18 cellular contexts compared by ENCODE assay signal in genomic region chrX:23271011-23271410, GRCh38.
DNase-seq lines count a peak whose midpoint lies in the region; ATAC-seq, FAIRE-seq and TF ChIP-seq lines count a peak whose summit lies in the region.
"Had no signal": no experiment of that assay in that cellular context is flagged by ENCODE, and none has a peak within 500 bp of the region (broad histone marks: within the 10 kb centered on the region; RNA-seq: fewer than 3 reads in every experiment).

No MANE protein-coding gene starts in this region.

- POLR2A ChIA-PET in HepG2 (lab: Yijun Ruan, JAX) = no interaction called here

- FAIRE-seq in HepG2 (lab: Jason Lieb, UNC) = no peak
- FAIRE-seq in RCC 7860 (lab: Jason Lieb, UNC) = peak; percentile 10
- FAIRE-seq: GM12878 had no signal

- no peaks in the 10 kb centered on the region for H3K27me3 ChIP-seq in right lobe of liver
- H3K27me3 ChIP-seq in HepG2 (ENCODE audit: control insufficient read depth in 1 of 2, insufficient read depth in 2 of 2, low read length in 2 of 2) = no peaks in the 10 kb centered on the region
- H3K27me3 ChIP-seq in Karpas-422 (ENCODE audit: low read length) = no peaks in the 10 kb centered on the region
- H3K27me3 ChIP-seq: BLaER1 treated with 17β-estradiol and CSF1 and Interleukin-3, amounts not matched to agents 10 nM and 100 nM had no signal

- H2AFZ ChIP-seq in HepG2 (ENCODE audit: low read length) (no peak overlapping the region), Karpas-422 (ENCODE audit: low read length) (no peak overlapping the region)

- no peaks in the 10 kb centered on the region for H3K36me3 ChIP-seq in right lobe of liver
- no peaks in the 10 kb centered on the region for H3K36me3 ChIP-seq in HepG2 (replicated peaks in 1 of 2; ENCODE audit: control insufficient read depth in 1 of 2, insufficient read depth in 2 of 2, low read length in 2 of 2)
- H3K36me3 ChIP-seq in Karpas-422 (ENCODE audit: insufficient read depth, low read length) = no peaks in the 10 kb centered on the region
- H3K36me3 ChIP-seq: BLaER1 treated with 17β-estradiol and CSF1 and Interleukin-3, amounts not matched to agents 10 nM and 100 nM had no signal

- in situ Hi-C loops in HepG2 (cut with HindIII; ENCODE audit: extremely low pct_ligation_motif_present, low pct_unique_long_range_greater_than_20kb) (no loop called here), KBM-7 (cut with MboI; ENCODE audit: low pct_unique_long_range_greater_than_20kb, low sequenced_read_pairs) (no loop called here)

- peak in 3 of 4 donors; percentile 28 to 41 (median 39) for ATAC-seq in right lobe of liver
- ATAC-seq in HepG2 = no peak
- ATAC-seq: CD8-positive, alpha-beta T cell; GM12878 had no signal

- H3K9me3 ChIP-seq in right lobe of liver = no peaks in the 10 kb centered on the region
- H3K9me3 ChIP-seq in HepG2 (ENCODE audit: low read length) = no peaks in the 10 kb centered on the region
- H3K9me3 ChIP-seq in Karpas-422 (ENCODE audit: low read length) = no peaks in the 10 kb centered on the region; the same call in 1 of the 2 replicates
- H3K9me3 ChIP-seq: BLaER1 treated with 17β-estradiol and CSF1 and Interleukin-3, amounts not matched to agents 10 nM and 100 nM had no signal

- H3K4me3 ChIP-seq in right lobe of liver = no peak overlapping the region
- no peak overlapping the region for H3K4me3 ChIP-seq in HepG2 (replicated peaks in 1 of 3; ENCODE audit: insufficient read depth in 1 of 3, low read depth in 2 of 3, low read length in 3 of 3)
- H3K4me3 ChIP-seq in epithelial cell of proximal tubule (ENCODE audit: low read depth, low read length) = no peak overlapping the region
- H3K4me3 ChIP-seq in Karpas-422 (ENCODE audit: low read length) = no peak overlapping the region
- H3K4me3 ChIP-seq: BLaER1 treated with 17β-estradiol and CSF1 and Interleukin-3, amounts not matched to agents 10 nM and 100 nM; GM12878 had no signal

- TF ChIP-seq POLR2A in right lobe of liver (IDR thresholded peaks at IDR 0.05) = no peak
- TF ChIP-seq POLR2A in HepG2 (IDR thresholded peaks at IDR 0.05; ENCODE audit: insufficient read depth in 1 of 2, low read depth in 2 of 2, low read length in 2 of 2) = no peak

- H3K79me2 ChIP-seq in HepG2 (ENCODE audit: insufficient read depth, low read length) (no peaks in the 10 kb centered on the region), Karpas-422 (ENCODE audit: low read length) (no peaks in the 10 kb centered on the region)

- no peaks in the 10 kb centered on the region for H3K4me1 ChIP-seq in right lobe of liver
- no peaks in the 10 kb centered on the region for H3K4me1 ChIP-seq in HepG2 (ENCODE audit: insufficient read depth, low read length)
- no peaks in the 10 kb centered on the region for H3K4me1 ChIP-seq in Karpas-422 (ENCODE audit: low read length)
- H3K4me1 ChIP-seq: BLaER1 treated with 17β-estradiol and CSF1 and Interleukin-3, amounts not matched to agents 10 nM and 100 nM had no signal

- DNase-seq in right lobe of liver (no peak), HepG2 (ENCODE audit: low spot score) (no peak), RCC 7860 (ENCODE audit: low spot score) (no peak), epithelial cell of proximal tubule (ENCODE audit: low read depth) (peak; percentile 47), KBM-7 (no peak), glomerular visceral epithelial cell (ENCODE audit: extremely low spot score) (no peak), Karpas-422 (no peak), DMS153 (lab: John Stamatoyannopoulos, UW) (no peak)
- DNase-seq: 8988T; Calu3; CD8-positive, alpha-beta T cell; DMS53; DND-41; EL; GOT3; H9 had no signal

- WGBS in right lobe of liver (ENCODE audit: insufficient coverage, low coverage, low lambda C conversion rate, missing lambda C conversion rate) = 73% methylated on average over 4 of the region's 4 CpGs
- 0% methylated on average over 4 of the region's 4 CpGs for WGBS in HepG2 (ENCODE audit: low lambda C conversion rate)

- intact Hi-C loops in right lobe of liver (cut with DNase I) = no loop called here
- intact Hi-C loops in HepG2 (cut with micrococcal nuclease; ENCODE audit: unreplicated experiment) = no loop called here

- CTCF ChIA-PET in HepG2 (lab: Yijun Ruan, JAX; ENCODE audit: low intra/inter-chr PET ratio, low total read pairs) = no interaction called here

- TF ChIP-seq RAD21 in HepG2 (CRISPR knock-in tag; IDR thresholded peaks at IDR 0.05) = no peak

- no peak for TF ChIP-seq EP300 in HepG2 (IDR thresholded peaks at IDR 0.05; ENCODE audit: low read depth in 2 of 2, low read length in 2 of 2)
- no peak for TF ChIP-seq EP300 in HepG2 (CRISPR knock-in tag; IDR thresholded peaks at IDR 0.05; ENCODE audit: borderline replicate concordance)

- H3K9me2 ChIP-seq in Karpas-422 (replicated peaks; ENCODE audit: insufficient read depth, low read length) = no peaks in the 10 kb centered on the region

- BruUV-seq in HepG2 (replicated peaks; lab: Mats Ljungman, UMichigan) = no TSS peak

- H4K20me1 ChIP-seq in HepG2 (ENCODE audit: insufficient read depth, low read length) (no peaks in the 10 kb centered on the region), Karpas-422 (ENCODE audit: insufficient read depth, low read depth, low read length) (no peaks in the 10 kb centered on the region)
- H4K20me1 ChIP-seq: BLaER1 treated with 17β-estradiol and CSF1 and Interleukin-3, amounts not matched to agents 10 nM and 100 nM had no signal

- H3K27ac ChIP-seq in right lobe of liver (no peak overlapping the region), HepG2 (ENCODE audit: extremely low read length, insufficient read depth, low read length) (no peak overlapping the region), Karpas-422 (ENCODE audit: low read length) (no peak overlapping the region)
- H3K27ac ChIP-seq: BLaER1 treated with 17β-estradiol and CSF1 and Interleukin-3, amounts not matched to agents 10 nM and 100 nM had no signal

- H3K4me2 ChIP-seq in HepG2 (ENCODE audit: low read depth, low read length) = no peak overlapping the region
- no peak overlapping the region for H3K4me2 ChIP-seq in Karpas-422 (ENCODE audit: low read depth, low read length, poor library complexity, severe bottlenecking)
- H3K4me2 ChIP-seq: BLaER1 treated with 17β-estradiol and CSF1 and Interleukin-3, amounts not matched to agents 10 nM and 100 nM had no signal

- H3K9ac ChIP-seq in HepG2 (ENCODE audit: insufficient read depth, low read depth, low read length) = no peak overlapping the region
- H3K9ac ChIP-seq in Karpas-422 (ENCODE audit: low read length) = no peak overlapping the region
- H3K9ac ChIP-seq: BLaER1 treated with 17β-estradiol and CSF1 and Interleukin-3, amounts not matched to agents 10 nM and 100 nM had no signal

- no peak for TF ChIP-seq CTCF in right lobe of liver (IDR thresholded peaks at IDR 0.05)
- TF ChIP-seq CTCF in HepG2 (CRISPR knock-in tag; IDR thresholded peaks at IDR 0.05) = no peak
- TF ChIP-seq CTCF in epithelial cell of proximal tubule (conservative IDR thresholded peaks at IDR 0.05; ENCODE audit: low read depth, low read length) = no peak

TF ChIP-seq in HepG2, 621 proteins besides CTCF, POLR2A, EP300 and RAD21:
- no peak for TF ChIP-seq ZNF674 (CRISPR knock-in tag; IDR thresholded peaks at IDR 0.05; ENCODE audit: low read depth)
- no peak for TF ChIP-seq NR2F2 (IDR thresholded peaks at IDR 0.05; ENCODE audit: borderline replicate concordance, low read depth)
- TF ChIP-seq FOXK2 (IDR thresholded peaks at IDR 0.05) = no peak
- no peak for TF ChIP-seq ZSCAN12 (CRISPR knock-in tag; IDR thresholded peaks at IDR 0.05)
- no peak for TF ChIP-seq EED (CRISPR knock-in tag; IDR thresholded peaks at IDR 0.05)
- TF ChIP-seq ZNF513 (CRISPR knock-in tag; conservative IDR thresholded peaks at IDR 0.05) = no peak
